In genomic region chr5:14675865-14676300, GRCh38 we compare ENCODE assay signal across 8 cellular contexts. TPM values are rescaled to one million over a fixed set of nuclear protein-coding genes. Genes with fewer than 3 reads are reported as not detected.
DNase-seq lines count a peak whose midpoint lies in the region; ATAC-seq and TF ChIP-seq lines count a peak whose summit lies in the region.

No MANE protein-coding gene starts in this region.

- peak; percentile 33 for DNase-seq in SK-N-SH
- no peak for DNase-seq in mucosa of descending colon
- no peak for DNase-seq in ecto neural progenitor cell (ENCODE audit: low spot score)
- DNase-seq in NCI-H187 treated with DMSO at 0.1 percent for 48 hours (lab: John Stamatoyannopoulos, UW) = no peak
- DNase-seq in HPDE6-E6E7 (ENCODE audit: extremely low spot score) = no peak
- DNase-seq in stimulated activated CD4-positive, alpha-beta T cell treated with anti-CD3 and anti-CD28 coated beads, Interleukin-12 subunit alpha, Interleukin-12 subunit beta, amount 100 ng/mL, for 4 hours = no peak

- no peaks in the 10 kb centered on the region for H3F3A ChIP-seq in SK-N-SH (replicated peaks; ENCODE audit: insufficient read depth)

- ATAC-seq in GM19043 (IDR thresholded peaks at IDR 0.05; ENCODE audit: low read depth, unreplicated experiment) (peak; percentile 48), HG02970 (IDR thresholded peaks at IDR 0.05; ENCODE audit: low FRiP score, unreplicated experiment) (peak; percentile 43), mucosa of descending colon (peak; percentile 15)

- H3K9me3 ChIP-seq in SK-N-SH (no peaks in the 10 kb centered on the region), mucosa of descending colon (no peaks in the 10 kb centered on the region)

- H3K4me1 ChIP-seq in SK-N-SH (ENCODE audit: control insufficient read depth in 1 of 2, insufficient read depth in 2 of 2, low read depth in 1 of 2, low read length in 1 of 2) (peaks cover 4 to 31% of the 10 kb centered on the region in 2 experiments; a peak in 2 of 4 replicates), mucosa of descending colon (ENCODE audit: low read depth) (peaks cover 6% of the 10 kb centered on the region)

- POLR2A ChIA-PET in SK-N-SH (lab: Yijun Ruan, JAX) = no interaction called here

- peaks cover 46% of the 10 kb centered on the region for H4K20me1 ChIP-seq in SK-N-SH (ENCODE audit: insufficient read depth)

- peak overlapping the region in 1 of 2 experiments; percentile 39; a peak in 2 of 4 replicates for H3K27ac ChIP-seq in SK-N-SH (ENCODE audit: low read depth in 2 of 2, low read length in 1 of 2)

- no peak overlapping the region for H3K9ac ChIP-seq in SK-N-SH

- no peaks in the 10 kb centered on the region for H3K27me3 ChIP-seq in SK-N-SH (ENCODE audit: insufficient read depth)

- CTCF ChIA-PET in SK-N-SH (lab: Yijun Ruan, JAX) = interaction anchor here (1.0 to 2.5 kb wide), 4 partner anchors 10 to 27 kb away, joined by 3 to 12 read pairs (median 4); no protein-coding TSS in a partner anchor

- 76% methylated on average over 6 of the region's 6 CpGs for WGBS in SK-N-SH (ENCODE audit: low lambda C conversion rate)

- no peak for TF ChIP-seq EP300 in SK-N-SH (IDR thresholded peaks at IDR 0.05; ENCODE audit: borderline replicate concordance in 1 of 2, low read depth in 1 of 2, low read length in 1 of 2)

- H2AFZ ChIP-seq in SK-N-SH (ENCODE audit: low read depth) = no peak overlapping the region

- TF ChIP-seq CTCF in SK-N-SH (IDR thresholded peaks at IDR 0.05) (no peak), mucosa of descending colon (IDR thresholded peaks at IDR 0.05) (no peak)

- intact Hi-C loops in mucosa of descending colon (cut with DNase I, micrococcal nuclease) = no loop called here

- H3K9me2 ChIP-seq in SK-N-SH = no peaks in the 10 kb centered on the region

- peaks cover 90% of the 10 kb centered on the region for H3K79me2 ChIP-seq in SK-N-SH (ENCODE audit: insufficient read depth)

- no peak for TF ChIP-seq RAD21 in SK-N-SH (IDR thresholded peaks at IDR 0.05; ENCODE audit: low read length)

- H3K4me3 ChIP-seq in SK-N-SH (ENCODE audit: low read depth in 2 of 2, low read length in 1 of 2) = no peak overlapping the region
- H3K4me3 ChIP-seq in mucosa of descending colon = no peak overlapping the region

- H3K4me2 ChIP-seq in SK-N-SH = no peak overlapping the region

- H3K36me3 ChIP-seq in SK-N-SH (replicated peaks in 1 of 2; ENCODE audit: control insufficient read depth in 1 of 2, insufficient read depth in 2 of 2, low read length in 1 of 2) (peaks cover 31% of the 10 kb centered on the region in 2 experiments), mucosa of descending colon (ENCODE audit: low read depth) (no peaks in the 10 kb centered on the region)

TF ChIP-seq in SK-N-SH, 30 proteins besides CTCF, POLR2A, EP300 and RAD21:
- TF ChIP-seq FOXM1 (IDR thresholded peaks at IDR 0.05; ENCODE audit: low read depth) (no peak), TAF1 (IDR thresholded peaks at IDR 0.05; ENCODE audit: borderline replicate concordance, low read depth, low read length) (no peak), RFX5 (IDR thresholded peaks at IDR 0.05; ENCODE audit: low read length) (no peak), FOSL2 (IDR thresholded peaks at IDR 0.05; ENCODE audit: borderline replicate concordance, low read depth) (no peak), RXRA (IDR thresholded peaks at IDR 0.05; ENCODE audit: borderline replicate concordance, low read depth) (no peak), JUND (IDR thresholded peaks at IDR 0.05) (no peak), GABPA (IDR thresholded peaks at IDR 0.05; ENCODE audit: low read depth) (no peak), RCOR1 (IDR thresholded peaks at IDR 0.05; ENCODE audit: low read length) (no peak), SMC3 (IDR thresholded peaks at IDR 0.05; ENCODE audit: low read depth, low read length) (no peak), MXI1 (IDR thresholded peaks at IDR 0.05; ENCODE audit: low read depth, low read length) (no peak), TCF12 (IDR thresholded peaks at IDR 0.05) (no peak), MEF2A (IDR thresholded peaks at IDR 0.05; ENCODE audit: borderline replicate concordance, low read depth) (no peak), SIN3A (IDR thresholded peaks at IDR 0.05; ENCODE audit: borderline replicate concordance, low read depth, low read length) (no peak)
- TF ChIP-seq, protein P1, sequence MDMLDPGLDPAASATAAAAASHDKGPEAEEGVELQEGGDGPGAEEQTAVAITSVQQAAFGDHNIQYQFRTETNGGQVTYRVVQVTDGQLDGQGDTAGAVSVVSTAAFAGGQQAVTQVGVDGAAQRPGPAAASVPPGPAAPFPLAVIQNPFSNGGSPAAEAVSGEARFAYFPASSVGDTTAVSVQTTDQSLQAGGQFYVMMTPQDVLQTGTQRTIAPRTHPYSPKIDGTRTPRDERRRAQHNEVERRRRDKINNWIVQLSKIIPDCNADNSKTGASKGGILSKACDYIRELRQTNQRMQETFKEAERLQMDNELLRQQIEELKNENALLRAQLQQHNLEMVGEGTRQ (IDR thresholded peaks at IDR 0.05; ENCODE audit: borderline replicate concordance, low read depth, low read length) = no peak

RNA-seq across cellular contexts. Expression of gene OTULIN, which starts 11.4 kb away (rescaled TPM):
- 6.6 and 10.4 TPM in 2 replicates for polyA plus RNA-seq in SK-N-SH (2012; rRNA removed)
- polyA plus RNA-seq in SK-N-SH (2012; cell fraction: cytosol; rRNA removed) = 5.0 and 6.9 TPM in 2 replicates
- 6.5 and 8.6 TPM in 2 replicates for polyA plus RNA-seq in SK-N-SH (2012; cell fraction: nucleus; rRNA removed)
- 10 to 100 TPM; 21.9 to 29.6 (median 29.5) TPM for total RNA-seq in mucosa of descending colon
